ENCODE assay signal across 1 cellular context in genomic region chr14:101494826-101495225, GRCh38.
TF ChIP-seq lines count a peak whose summit lies in the region.

No MANE protein-coding gene starts in this region.

TF ChIP-seq in H1, 55 proteins besides CTCF, POLR2A, EP300 and RAD21 (continued from another document):
- TF ChIP-seq, protein P1, sequence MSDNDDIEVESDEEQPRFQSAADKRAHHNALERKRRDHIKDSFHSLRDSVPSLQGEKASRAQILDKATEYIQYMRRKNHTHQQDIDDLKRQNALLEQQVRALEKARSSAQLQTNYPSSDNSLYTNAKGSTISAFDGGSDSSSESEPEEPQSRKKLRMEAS (IDR thresholded peaks at IDR 0.05): no peak
- no peak for TF ChIP-seq CTBP2 (IDR thresholded peaks at IDR 0.05; ENCODE audit: borderline replicate concordance, insufficient read depth, insufficient read length, low read length)
- no peak for TF ChIP-seq TAF1 (IDR thresholded peaks at IDR 0.05; ENCODE audit: low read depth, low read length)
- no peak for TF ChIP-seq SAP30 (IDR thresholded peaks at IDR 0.05; ENCODE audit: insufficient read depth, insufficient replicate concordance, low read length)
- no peak for TF ChIP-seq GABPA (IDR thresholded peaks at IDR 0.05; ENCODE audit: borderline replicate concordance, insufficient read depth, low read length)
- no peak for TF ChIP-seq SP4 (IDR thresholded peaks at IDR 0.05; ENCODE audit: low read length)
- TF ChIP-seq SUZ12 (IDR thresholded peaks at IDR 0.05; ENCODE audit: low read length): no peak
- TF ChIP-seq PHF8 (conservative IDR thresholded peaks at IDR 0.05; ENCODE audit: low read depth, low read length): no peak
- no peak for TF ChIP-seq FOSL1 (IDR thresholded peaks at IDR 0.05; ENCODE audit: insufficient read depth, low read depth, low read length)
- TF ChIP-seq ATF3 (IDR thresholded peaks at IDR 0.05; ENCODE audit: insufficient read depth, low read depth, low read length): no peak
TF ChIP-seq in H1: peak in this region for 0.
